ENCODE assay signal across 8 cellular contexts in genomic region chr6:118283759-118284158, GRCh38.
A peak's percentile ranks its signal among the peaks of the same experiment; 100 is the strongest.
DNase-seq lines count a peak whose midpoint lies in the region; ATAC-seq and TF ChIP-seq lines count a peak whose summit lies in the region.

No MANE protein-coding gene starts in this region.

- TF ChIP-seq CTCF in foreskin keratinocyte (conservative IDR thresholded peaks at IDR 0.05), result peak; percentile 65

- no peaks in the 10 kb centered on the region for H3K27me3 ChIP-seq in foreskin keratinocyte

- H3K4me1 ChIP-seq in foreskin keratinocyte, result no peaks in the 10 kb centered on the region

- ATAC-seq in HG02973 (IDR thresholded peaks at IDR 0.05; ENCODE audit: unreplicated experiment), result peak; percentile 34
- ATAC-seq in foreskin keratinocyte, result peak; percentile 52
- ATAC-seq in GM19351 (IDR thresholded peaks at IDR 0.05; ENCODE audit: unreplicated experiment), result no peak
- ATAC-seq in HG03342 (IDR thresholded peaks at IDR 0.05; ENCODE audit: unreplicated experiment), result no peak

- DNase-seq in COLO829 (ENCODE audit: low spot score), result peak; percentile 42
- peak; percentile 49 for DNase-seq in NCI-H774 (lab: John Stamatoyannopoulos, UW)
- peak; percentile 29 to 33 for DNase-seq in activated T-cell treated with anti-CD3 and anti-CD28 coated beads, Interleukin-2, amount 50 U/mL, for 48 hours
- DNase-seq in foreskin keratinocyte, result peak; percentile 9 to 44
- peak; percentile 44 for DNase-seq in retina

- no peak overlapping the region for H3K27ac ChIP-seq in foreskin keratinocyte

Comparison
In these comparisons a context has a peak if more than half of its experiments do, and no peak if none do; other contexts are left out.
1. ATAC-seq: peak in HG02973 (single experiment) and foreskin keratinocyte (single experiment); none in GM19351 (single experiment) and HG03342 (single experiment).
2. Peak in every context shown above with its lines, with median percentiles within 50 percentile points of each other: DNase-seq.